ENCODE assay signal across 8 cellular contexts in genomic region chr15:38453971-38454686, GRCh38. TPM values are rescaled to one million over a fixed set of nuclear protein-coding genes. Genes with fewer than 3 reads are reported as not detected.
DNase-seq lines count a peak whose midpoint lies in the region; TF ChIP-seq lines count a peak whose summit lies in the region.

FAM98B (plus strand) TSS chr15:38454127; CDS start chr15:38454162, 35 bp downstream.

- H3K36me3 ChIP-seq in neural cell (ENCODE audit: insufficient read depth, low read length) = no peaks in the 10 kb centered on the region
- no peaks in the 10 kb centered on the region for H3K36me3 ChIP-seq in stomach

- H3K4me2 ChIP-seq in neural cell (ENCODE audit: low read length) = peak within 1 kb of the TSS; percentile 52

- peak within 1 kb of the TSS; percentile 94 for H3K4me3 ChIP-seq in LNCaP clone FGC (ENCODE audit: low read depth, low read length)
- H3K4me3 ChIP-seq in fibroblast of villous mesenchyme (ENCODE audit: low read depth, low read length) = peak within 1 kb of the TSS; percentile 96
- peak within 1 kb of the TSS; percentile 90 for H3K4me3 ChIP-seq in neural cell (ENCODE audit: low read length)
- H3K4me3 ChIP-seq in stomach = peak within 1 kb of the TSS; percentile 60 to 91 (median 86)

- H3K4me1 ChIP-seq in stomach = peaks cover 7 to 30% (median 15%) of the 10 kb centered on the region in 4 donors

- peak; percentile 36 for TF ChIP-seq RAD21 in neural cell (conservative IDR thresholded peaks at IDR 0.05)

- no peaks in the 10 kb centered on the region for H3F3A ChIP-seq in neural cell (ENCODE audit: insufficient read depth, low read length, poor library complexity, severe bottlenecking)

- peak within 1 kb of the TSS; percentile 83 for H3K27ac ChIP-seq in neural cell (ENCODE audit: low read length)
- H3K27ac ChIP-seq in stomach = peak within 1 kb of the TSS; percentile 91 to 97 (median 93)

- no peaks in the 10 kb centered on the region for H4K20me1 ChIP-seq in neural cell (ENCODE audit: insufficient read depth)

- H3K9ac ChIP-seq in neural cell (ENCODE audit: low read length) = peak within 1 kb of the TSS; percentile 90

- no peaks in the 10 kb centered on the region for H3K9me2 ChIP-seq in neural cell (ENCODE audit: insufficient read depth, low read length)

- no peak for TF ChIP-seq CTCF in LNCaP clone FGC (IDR thresholded peaks at IDR 0.05; ENCODE audit: control insufficient read depth, extremely low read depth, insufficient read depth)
- TF ChIP-seq CTCF in fibroblast of villous mesenchyme (IDR thresholded peaks at IDR 0.05; ENCODE audit: insufficient read depth, low read depth, low read length) = peak; percentile 6
- peak; percentile 43 for TF ChIP-seq CTCF in neural cell (IDR thresholded peaks at IDR 0.05; ENCODE audit: poor library complexity, severe bottlenecking)
- peak in 1 of 7 experiments; percentile 23 for TF ChIP-seq CTCF in stomach (IDR thresholded peaks at IDR 0.05)

- TF ChIP-seq EP300 in neural cell (conservative IDR thresholded peaks at IDR 0.05; ENCODE audit: poor library complexity, severe bottlenecking) (peak; percentile 48), stomach (IDR thresholded peaks at IDR 0.05) (no peak)

- no peaks in the 10 kb centered on the region for H3K9me3 ChIP-seq in neural cell (ENCODE audit: low read length)
- H3K9me3 ChIP-seq in stomach = no peaks in the 10 kb centered on the region

- intact Hi-C loops in stomach (cut with DNase I; ENCODE audit: low total_unique reads) = no loop called here

- H3K27me3 ChIP-seq in neural cell (ENCODE audit: insufficient read depth, low read depth, low read length) (no peaks in the 10 kb centered on the region), stomach (no peaks in the 10 kb centered on the region)

- peaks cover 39% of the 10 kb centered on the region for H3K79me2 ChIP-seq in neural cell (replicated peaks; ENCODE audit: insufficient read depth, low read length)

- WGBS in stomach, 5 donors = 0 to 1% (median 0%) methylated on average over 48 of the region's 48 CpGs

- peak within 1 kb of the TSS; percentile 97 for H2AFZ ChIP-seq in neural cell (ENCODE audit: low read depth, low read length)

- TF ChIP-seq POLR2A in stomach (IDR thresholded peaks at IDR 0.05) = no peak

- DNase-seq in ELR (ENCODE audit: low read depth) (peak; percentile 86), GOT3 (lab: John Stamatoyannopoulos, UW) (peak; percentile 80), LNCaP clone FGC (ENCODE audit: low read depth) (peak; percentile 74), SHP77 (lab: John Stamatoyannopoulos, UW) (peak; percentile 63 to 83), activated gamma-delta T cell (lab: John Stamatoyannopoulos, UW) (peak; percentile 66), fibroblast of villous mesenchyme (ENCODE audit: low read depth) (peak; percentile 90), stomach (peak; percentile 92)

TF ChIP-seq in neural cell, 6 proteins besides CTCF, POLR2A, EP300 and RAD21:
- TF ChIP-seq SMC3 (conservative IDR thresholded peaks at IDR 0.05; ENCODE audit: poor library complexity) (peak; percentile 54), EZH2 (IDR thresholded peaks at IDR 0.05; ENCODE audit: borderline replicate concordance, insufficient read depth, low read length, poor library complexity, severe bottlenecking) (no peak), TAF1 (IDR thresholded peaks at IDR 0.05; ENCODE audit: low read depth) (peak; percentile 82), REST (IDR thresholded peaks at IDR 0.05; ENCODE audit: borderline replicate concordance) (peak; percentile 75), POLR2AphosphoS5 (IDR thresholded peaks at IDR 0.05) (peak; percentile 74), MXI1 (conservative IDR thresholded peaks at IDR 0.05; ENCODE audit: poor library complexity, severe bottlenecking) (peak; percentile 86)

RNA-seq across cellular contexts. Expression of gene FAM98B, which starts in this region (rescaled TPM):
- 5.5 and 11.2 TPM in 2 replicates for total RNA-seq in fibroblast of villous mesenchyme
- 8.9 and 12.7 TPM in 2 replicates for polyA plus RNA-seq in neural cell
- 20.7 and 35.8 TPM in 2 replicates for polyA minus RNA-seq in neural cell
- total RNA-seq in stomach = 10 to 100 TPM in 2 of 5 donors, 1 to 10 TPM in 3; 1.7 to 61.3 (median 8.5) TPM
- 10 to 100 TPM in 1 of 3 donors, 1 to 10 TPM in 2; 6.3 to 11.5 (median 8.8) TPM for polyA plus RNA-seq in stomach

Comparison
In these comparisons a context has a peak if more than half of its experiments do, and no peak if none do; other contexts are left out.
1. Peak in every context shown above with its lines: DNase-seq, H3K4me3 ChIP-seq and H3K27ac ChIP-seq.